ENCODE assay signal across 18 cellular contexts in genomic region chr2:234865040-234865439, GRCh38.
"Had no signal": no experiment of that assay in that cellular context is flagged by ENCODE, and none has a peak within 500 bp of the region (broad histone marks: within the 10 kb centered on the region; RNA-seq: fewer than 3 reads in every experiment).

No MANE protein-coding gene starts in this region.

- H3K9me3 ChIP-seq: SK-N-SH had no signal

- H3K9ac ChIP-seq: KMS-11, SK-N-SH had no signal

- H3K4me2 ChIP-seq: KMS-11, SK-N-SH had no signal

- ATAC-seq: T-cell had no signal

- DNase-seq: IMR-90, Kasumi-1, MM.1S, NCI-H1092 treated with DMSO at 0.1 percent for 48 hours, NCI-H1436, NCI-H187, NCI-H2029, NCI-H2081 treated with DMSO at 0.1 percent for 48 hours, NCI-H226, NCI-H510A, NCI-H69, NCI-H774, SHP77, SK-N-SH, SW 1271, T-cell had no signal

- H3K27ac ChIP-seq: KMS-11, RWPE1 had no signal
